1 cellular context compared by ENCODE assay signal in the genomic region with DNA sequence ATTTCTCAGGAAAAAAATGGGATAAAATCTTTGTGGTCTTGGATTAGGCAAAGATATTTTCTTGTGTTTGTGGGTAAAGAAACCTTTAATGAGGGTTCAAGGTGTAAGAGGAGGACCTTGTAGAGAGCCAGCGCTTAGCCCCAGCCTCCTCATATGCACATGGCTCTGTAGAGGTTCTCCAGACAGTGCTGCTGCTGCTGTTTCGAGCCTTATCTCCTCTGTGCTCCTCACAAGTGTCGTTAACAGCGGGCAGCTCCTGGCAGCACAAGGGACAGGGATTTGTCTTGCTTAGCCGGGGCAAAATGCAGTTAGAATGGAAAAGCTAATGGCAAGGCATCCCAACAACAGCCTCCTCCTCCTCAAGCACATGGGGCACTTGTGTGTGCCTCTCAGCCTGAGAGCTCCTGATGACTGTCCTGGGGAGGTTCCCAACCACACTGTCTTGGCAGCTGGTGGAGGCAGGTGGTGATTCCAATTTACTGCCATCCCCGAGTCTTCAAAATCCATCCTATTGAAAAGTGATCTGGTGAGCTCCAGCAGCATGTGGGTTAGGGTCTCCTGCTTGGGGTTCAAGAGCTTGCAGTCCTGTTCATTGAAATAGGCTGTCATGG.
TF ChIP-seq lines count a peak whose summit lies in the region.

No MANE protein-coding gene starts in this region.

TF ChIP-seq in K562, 482 proteins besides CTCF, POLR2A, EP300 and RAD21:
- TF ChIP-seq ZNF239 (CRISPR knock-in tag; IDR thresholded peaks at IDR 0.05) (no peak), GTF2A2 (tag; IDR thresholded peaks at IDR 0.05) (no peak), ILK (tag; IDR thresholded peaks at IDR 0.05; ENCODE audit: borderline replicate concordance, low read depth) (no peak), FOXJ3 (CRISPR knock-in tag; IDR thresholded peaks at IDR 0.05) (no peak), ZBTB1 (CRISPR knock-in tag; IDR thresholded peaks at IDR 0.05; ENCODE audit: borderline replicate concordance, low read depth) (no peak), ARID2 (IDR thresholded peaks at IDR 0.05) (no peak), TOE1 (IDR thresholded peaks at IDR 0.05; ENCODE audit: borderline replicate concordance) (no peak), TOE1 (CRISPR knock-in tag; IDR thresholded peaks at IDR 0.05; ENCODE audit: borderline replicate concordance, low read depth) (no peak)
- TF ChIP-seq, protein P1, sequence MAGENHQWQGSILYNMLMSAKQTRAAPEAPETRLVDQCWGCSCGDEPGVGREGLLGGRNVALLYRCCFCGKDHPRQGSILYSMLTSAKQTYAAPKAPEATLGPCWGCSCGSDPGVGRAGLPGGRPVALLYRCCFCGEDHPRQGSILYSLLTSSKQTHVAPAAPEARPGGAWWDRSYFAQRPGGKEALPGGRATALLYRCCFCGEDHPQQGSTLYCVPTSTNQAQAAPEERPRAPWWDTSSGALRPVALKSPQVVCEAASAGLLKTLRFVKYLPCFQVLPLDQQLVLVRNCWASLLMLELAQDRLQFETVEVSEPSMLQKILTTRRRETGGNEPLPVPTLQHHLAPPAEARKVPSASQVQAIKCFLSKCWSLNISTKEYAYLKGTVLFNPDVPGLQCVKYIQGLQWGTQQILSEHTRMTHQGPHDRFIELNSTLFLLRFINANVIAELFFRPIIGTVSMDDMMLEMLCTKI (IDR thresholded peaks at IDR 0.05; ENCODE audit: partially characterized antibody), result no peak
- TF ChIP-seq, protein P2, sequence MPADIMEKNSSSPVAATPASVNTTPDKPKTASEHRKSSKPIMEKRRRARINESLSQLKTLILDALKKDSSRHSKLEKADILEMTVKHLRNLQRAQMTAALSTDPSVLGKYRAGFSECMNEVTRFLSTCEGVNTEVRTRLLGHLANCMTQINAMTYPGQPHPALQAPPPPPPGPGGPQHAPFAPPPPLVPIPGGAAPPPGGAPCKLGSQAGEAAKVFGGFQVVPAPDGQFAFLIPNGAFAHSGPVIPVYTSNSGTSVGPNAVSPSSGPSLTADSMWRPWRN (IDR thresholded peaks at IDR 0.05; ENCODE audit: low read depth), result no peak
- TF ChIP-seq, protein P3, sequence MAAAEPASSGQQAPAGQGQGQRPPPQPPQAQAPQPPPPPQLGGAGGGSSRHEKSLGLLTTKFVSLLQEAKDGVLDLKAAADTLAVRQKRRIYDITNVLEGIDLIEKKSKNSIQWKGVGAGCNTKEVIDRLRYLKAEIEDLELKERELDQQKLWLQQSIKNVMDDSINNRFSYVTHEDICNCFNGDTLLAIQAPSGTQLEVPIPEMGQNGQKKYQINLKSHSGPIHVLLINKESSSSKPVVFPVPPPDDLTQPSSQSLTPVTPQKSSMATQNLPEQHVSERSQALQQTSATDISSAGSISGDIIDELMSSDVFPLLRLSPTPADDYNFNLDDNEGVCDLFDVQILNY (CRISPR knock-in tag; IDR thresholded peaks at IDR 0.05), result no peak
- TF ChIP-seq, protein P4, sequence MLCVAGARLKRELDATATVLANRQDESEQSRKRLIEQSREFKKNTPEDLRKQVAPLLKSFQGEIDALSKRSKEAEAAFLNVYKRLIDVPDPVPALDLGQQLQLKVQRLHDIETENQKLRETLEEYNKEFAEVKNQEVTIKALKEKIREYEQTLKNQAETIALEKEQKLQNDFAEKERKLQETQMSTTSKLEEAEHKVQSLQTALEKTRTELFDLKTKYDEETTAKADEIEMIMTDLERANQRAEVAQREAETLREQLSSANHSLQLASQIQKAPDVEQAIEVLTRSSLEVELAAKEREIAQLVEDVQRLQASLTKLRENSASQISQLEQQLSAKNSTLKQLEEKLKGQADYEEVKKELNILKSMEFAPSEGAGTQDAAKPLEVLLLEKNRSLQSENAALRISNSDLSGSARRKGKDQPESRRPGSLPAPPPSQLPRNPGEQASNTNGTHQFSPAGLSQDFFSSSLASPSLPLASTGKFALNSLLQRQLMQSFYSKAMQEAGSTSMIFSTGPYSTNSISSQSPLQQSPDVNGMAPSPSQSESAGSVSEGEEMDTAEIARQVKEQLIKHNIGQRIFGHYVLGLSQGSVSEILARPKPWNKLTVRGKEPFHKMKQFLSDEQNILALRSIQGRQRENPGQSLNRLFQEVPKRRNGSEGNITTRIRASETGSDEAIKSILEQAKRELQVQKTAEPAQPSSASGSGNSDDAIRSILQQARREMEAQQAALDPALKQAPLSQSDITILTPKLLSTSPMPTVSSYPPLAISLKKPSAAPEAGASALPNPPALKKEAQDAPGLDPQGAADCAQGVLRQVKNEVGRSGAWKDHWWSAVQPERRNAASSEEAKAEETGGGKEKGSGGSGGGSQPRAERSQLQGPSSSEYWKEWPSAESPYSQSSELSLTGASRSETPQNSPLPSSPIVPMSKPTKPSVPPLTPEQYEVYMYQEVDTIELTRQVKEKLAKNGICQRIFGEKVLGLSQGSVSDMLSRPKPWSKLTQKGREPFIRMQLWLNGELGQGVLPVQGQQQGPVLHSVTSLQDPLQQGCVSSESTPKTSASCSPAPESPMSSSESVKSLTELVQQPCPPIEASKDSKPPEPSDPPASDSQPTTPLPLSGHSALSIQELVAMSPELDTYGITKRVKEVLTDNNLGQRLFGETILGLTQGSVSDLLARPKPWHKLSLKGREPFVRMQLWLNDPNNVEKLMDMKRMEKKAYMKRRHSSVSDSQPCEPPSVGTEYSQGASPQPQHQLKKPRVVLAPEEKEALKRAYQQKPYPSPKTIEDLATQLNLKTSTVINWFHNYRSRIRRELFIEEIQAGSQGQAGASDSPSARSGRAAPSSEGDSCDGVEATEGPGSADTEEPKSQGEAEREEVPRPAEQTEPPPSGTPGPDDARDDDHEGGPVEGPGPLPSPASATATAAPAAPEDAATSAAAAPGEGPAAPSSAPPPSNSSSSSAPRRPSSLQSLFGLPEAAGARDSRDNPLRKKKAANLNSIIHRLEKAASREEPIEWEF (CRISPR knock-in tag; IDR thresholded peaks at IDR 0.05), result no peak
- TF ChIP-seq, protein P5, sequence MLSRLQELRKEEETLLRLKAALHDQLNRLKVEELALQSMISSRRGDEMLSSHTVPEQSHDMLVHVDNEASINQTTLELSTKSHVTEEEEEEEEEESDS (CRISPR knock-in tag; IDR thresholded peaks at IDR 0.05), result no peak
